16 cellular contexts compared by ENCODE assay signal in the genomic region with DNA sequence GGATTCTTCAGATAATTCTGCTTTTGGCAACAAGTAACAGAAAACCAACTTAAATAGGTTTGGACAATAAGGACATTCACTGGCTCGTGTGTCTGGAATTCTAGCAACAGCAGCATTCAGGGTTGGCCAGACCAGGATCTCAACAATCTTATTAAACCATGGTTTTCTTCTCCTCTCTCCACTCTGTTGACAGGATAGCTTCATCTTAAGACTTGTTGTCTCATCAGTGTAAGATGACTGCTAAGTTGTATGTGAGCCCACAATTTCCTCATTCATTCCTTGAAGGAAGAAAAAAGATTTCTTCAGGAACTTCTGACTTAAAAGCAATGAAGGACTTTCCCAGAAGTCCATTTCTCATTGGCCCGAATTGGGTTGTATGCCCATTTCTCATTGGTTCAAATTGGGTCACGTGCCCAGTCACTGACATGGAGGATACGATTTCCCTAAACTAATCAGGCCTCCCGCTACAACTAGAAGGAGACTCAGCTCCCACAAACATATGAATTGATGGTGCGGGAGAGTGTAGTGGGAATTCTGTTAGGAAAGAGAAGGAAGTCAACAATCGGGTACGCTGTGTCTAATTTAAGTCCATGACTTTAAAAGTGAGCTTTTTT.
DNase-seq lines count a peak whose midpoint lies in the region; ATAC-seq, FAIRE-seq and TF ChIP-seq lines count a peak whose summit lies in the region.
"Had no signal": no experiment of that assay in that cellular context is flagged by ENCODE, and none has a peak within 500 bp of the region (broad histone marks: within the 10 kb centered on the region; RNA-seq: fewer than 3 reads in every experiment).

No MANE protein-coding gene starts in this region.

- H3K27me3 ChIP-seq in IMR-90 (ENCODE audit: control insufficient read depth, insufficient read depth, low read length) (no peaks in the 10 kb centered on the region), esophagus (ENCODE audit: control insufficient read depth in 1 of 2, insufficient read depth in 2 of 2, low read length in 2 of 2) (no peaks in the 10 kb centered on the region), keratinocyte (ENCODE audit: control insufficient read depth, extremely low read depth, insufficient read depth, low read length) (no peaks in the 10 kb centered on the region), stomach (no peaks in the 10 kb centered on the region), Karpas-422 (ENCODE audit: low read length) (no peaks in the 10 kb centered on the region)

- no TSS peak for BruUV-seq in IMR-90 (replicated peaks; lab: Mats Ljungman, UMichigan)

- no CpG with 5 or more reads among the region's 8 CpGs for WGBS in IMR-90 (ENCODE audit: extremely low coverage in 2 of 2, insufficient read length in 1 of 2), 2 experiments
- 88 to 89% methylated on average over 8 of the region's 8 CpGs for WGBS in esophagus, 2 donors
- WGBS in stomach, 5 donors = 77 to 93% (median 87%) methylated on average over 8 of the region's 8 CpGs

- CTCF ChIA-PET in IMR-90 (lab: Yijun Ruan, JAX) = no interaction called here

- H2BK5ac ChIP-seq in IMR-90 (ENCODE audit: low read depth, low read length, poor library complexity, severe bottlenecking) = no peak overlapping the region

- no peak for TF ChIP-seq EP300 in stomach (IDR thresholded peaks at IDR 0.05)

- intact Hi-C loops in IMR-90 (cut with micrococcal nuclease) = no loop called here
- intact Hi-C loops in stomach (cut with DNase I; ENCODE audit: low total_unique reads) = no loop called here

- no peak overlapping the region for H2AK5ac ChIP-seq in IMR-90 (ENCODE audit: low read depth, low read length)

- H2AFZ ChIP-seq in IMR-90 (replicated peaks; ENCODE audit: low read length, poor library complexity) (no peak overlapping the region), keratinocyte (ENCODE audit: control insufficient read depth, low read length) (peak overlapping the region; percentile 25), Karpas-422 (ENCODE audit: low read length) (no peak overlapping the region)

- H2AK9ac ChIP-seq in IMR-90 (replicated peaks; ENCODE audit: low read depth, low read length, poor library complexity) = no peak overlapping the region

- dilution Hi-C loops in IMR-90 (cut with HindIII; ENCODE audit: low sequenced_read_pairs, unreplicated experiment) (no loop called here), keratinocyte (cut with MboI; ENCODE audit: extremely low pct_ligation_motif_present, low sequenced_read_pairs) (no loop called here)

- H3K9me2 ChIP-seq in Karpas-422 (replicated peaks; ENCODE audit: insufficient read depth, low read length) = no peaks in the 10 kb centered on the region

- no peak overlapping the region for H3K4me3 ChIP-seq in IMR-90 (ENCODE audit: insufficient read depth, low read depth, low read length)
- no peak overlapping the region for H3K4me3 ChIP-seq in esophagus (ENCODE audit: low read depth in 1 of 2, low read length in 2 of 2)
- H3K4me3 ChIP-seq in keratinocyte (ENCODE audit: control insufficient read depth in 2 of 3, extremely low read depth in 1 of 3, insufficient read depth in 2 of 3, low read depth in 1 of 3, low read length in 3 of 3) = no peak overlapping the region
- H3K4me3 ChIP-seq in stomach = no peak overlapping the region
- no peak overlapping the region for H3K4me3 ChIP-seq in Karpas-422 (ENCODE audit: low read length)
- H3K4me3 ChIP-seq: lung, SK-N-MC had no signal

- peak overlapping the region; percentile 52; the same call in 1 of the 2 replicates for H4K5ac ChIP-seq in IMR-90 (ENCODE audit: low read depth, low read length)

- no peak for TF ChIP-seq POLR2A in IMR-90 (IDR thresholded peaks at IDR 0.05; ENCODE audit: low read depth, low read length)
- TF ChIP-seq POLR2A in stomach (IDR thresholded peaks at IDR 0.05) = no peak

- no peak overlapping the region for H2BK15ac ChIP-seq in IMR-90 (ENCODE audit: low read depth, low read length)

- no peaks in the 10 kb centered on the region for H3K79me1 ChIP-seq in IMR-90 (ENCODE audit: low read depth in 1 of 2, low read length in 2 of 2)

- in situ Hi-C loops in IMR-90 (cut with MboI; ENCODE audit: low sequenced_read_pairs) = no loop called here

- no peak overlapping the region for H3K4ac ChIP-seq in IMR-90 (ENCODE audit: low read depth, low read length)

- H3K79me2 ChIP-seq in keratinocyte (ENCODE audit: control insufficient read depth, insufficient read depth, low read length) = no peaks in the 10 kb centered on the region
- no peaks in the 10 kb centered on the region for H3K79me2 ChIP-seq in Karpas-422 (ENCODE audit: low read length)

- POLR2A ChIA-PET in IMR-90 (lab: Charles Lee; ENCODE audit: unreplicated experiment) = no interaction called here

- H4K91ac ChIP-seq in IMR-90 (ENCODE audit: insufficient read depth, low read depth, low read length) = no peak overlapping the region

- no peak overlapping the region for H3K23ac ChIP-seq in IMR-90 (ENCODE audit: low read depth, low read length)

- H3K9me3 ChIP-seq in IMR-90 (ENCODE audit: control insufficient read depth, insufficient read depth, low read length) (0 out of 2 replicates have a peak, but pooled peaks cover 1% of the 10 kb centered on the region), esophagus (ENCODE audit: control insufficient read depth in 2 of 2, insufficient read depth in 1 of 2, low read depth in 1 of 2, low read length in 1 of 2) (no peaks in the 10 kb centered on the region), keratinocyte (ENCODE audit: control insufficient read depth, low read depth, low read length) (no peaks in the 10 kb centered on the region), stomach (no peaks in the 10 kb centered on the region), Karpas-422 (ENCODE audit: low read length) (no peaks in the 10 kb centered on the region)
- H3K9me3 ChIP-seq: Caco-2 had no signal

- H3K27ac ChIP-seq in IMR-90 (ENCODE audit: insufficient read depth, low read length) (peak overlapping the region; percentile 68; the same call in 1 of the 2 replicates), esophagus (ENCODE audit: low read depth in 2 of 2, low read length in 1 of 2) (peak overlapping the region; percentile 38 to 69), keratinocyte (ENCODE audit: control insufficient read depth, insufficient read depth, low read length) (no peak overlapping the region), stomach (peak overlapping the region in 4 of 5 donors; percentile 60 to 76 (median 70)), Karpas-422 (ENCODE audit: low read length) (no peak overlapping the region)
- H3K27ac ChIP-seq: SK-N-MC had no signal

- no peak overlapping the region for H3K56ac ChIP-seq in IMR-90 (ENCODE audit: extremely low read depth, insufficient read depth, low read length)

- 0 out of 2 replicates have a peak overlapping the region, but pooled peaks have one; percentile 24 for H3K4me2 ChIP-seq in IMR-90 (ENCODE audit: low read depth, low read length)
- no peak overlapping the region for H3K4me2 ChIP-seq in keratinocyte (ENCODE audit: control insufficient read depth, extremely low read depth, insufficient read depth, low read depth, low read length)
- H3K4me2 ChIP-seq in Karpas-422 (ENCODE audit: low read depth, low read length, poor library complexity, severe bottlenecking) = no peak overlapping the region

- no peak overlapping the region for H3K9ac ChIP-seq in IMR-90 (ENCODE audit: low read depth, low read length)
- H3K9ac ChIP-seq in keratinocyte (ENCODE audit: control insufficient read depth, extremely low read depth, insufficient read depth, low read length) = no peak overlapping the region
- H3K9ac ChIP-seq in Karpas-422 (ENCODE audit: low read length) = no peak overlapping the region

- no peak overlapping the region for H2BK20ac ChIP-seq in IMR-90 (ENCODE audit: low read depth, low read length)

- H3K9me1 ChIP-seq in IMR-90 (ENCODE audit: insufficient read depth, low read length) = no peaks in the 10 kb centered on the region
- no peaks in the 10 kb centered on the region for H3K9me1 ChIP-seq in keratinocyte (ENCODE audit: control insufficient read depth, extremely low read depth, insufficient read depth, low read length)

- H3K18ac ChIP-seq in IMR-90 (ENCODE audit: low read depth, low read length) = peak overlapping the region; percentile 88

- DNase-seq in IMR-90 (no peak), keratinocyte (ENCODE audit: low read depth, low spot score) (no peak), stomach (no peak), Karpas-422 (no peak)
- no peak for DNase-seq in stimulated activated CD4-positive, alpha-beta T cell treated with anti-CD3 and anti-CD28 coated beads, Interleukin-2, amount 100 ng/mL, for 24 hours
- DNase-seq: activated CD4-positive, alpha-beta T cell treated with anti-CD3 and anti-CD28 coated beads, Interleukin-2, amount 50 U/mL, for 4 hours; activated T-cell treated with anti-CD3 and anti-CD28 coated beads, Interleukin-2, amount 50 U/mL, for 48 hours; Caco-2; GDM1; stimulated activated naive CD8-positive, alpha-beta T cell treated with anti-CD3 and anti-CD28 coated beads, Interleukin-15, amount 100 ng/mL, for 72 hours had no signal

- no peak for TF ChIP-seq CTCF in IMR-90 (conservative IDR thresholded peaks at IDR 0.05; ENCODE audit: low read depth, low read length)
- no peak for TF ChIP-seq CTCF in keratinocyte (optimal IDR thresholded peaks at IDR 0.05 in 1 of 3, IDR thresholded peaks at IDR 0.05 in 1 of 3, conservative IDR thresholded peaks at IDR 0.05 in 1 of 3; ENCODE audit: extremely low read depth in 1 of 3, insufficient read depth in 2 of 3, low read length in 3 of 3)
- no peak for TF ChIP-seq CTCF in stomach (IDR thresholded peaks at IDR 0.05)

- no peak for ATAC-seq in IMR-90 (ENCODE audit: low read depth)
- ATAC-seq in HG03460 (IDR thresholded peaks at IDR 0.05; ENCODE audit: unreplicated experiment) = no peak
- ATAC-seq in GM18870 (IDR thresholded peaks at IDR 0.05; ENCODE audit: unreplicated experiment) = no peak
- ATAC-seq: stimulated activated naive CD8-positive, alpha-beta T cell treated with anti-CD3 and anti-CD28 coated beads, Interleukin-15, amount 100 ng/mL, for 72 hours had no signal

- H3K36me3 ChIP-seq in IMR-90 (ENCODE audit: control insufficient read depth, insufficient read depth, low read length) = no peaks in the 10 kb centered on the region
- no peaks in the 10 kb centered on the region for H3K36me3 ChIP-seq in esophagus (ENCODE audit: control insufficient read depth in 2 of 2, insufficient read depth in 2 of 2, low read length in 1 of 2)
- no peaks in the 10 kb centered on the region for H3K36me3 ChIP-seq in keratinocyte (ENCODE audit: control insufficient read depth in 2 of 2, extremely low read depth in 1 of 2, insufficient read depth in 2 of 2, low read length in 2 of 2)
- no peaks in the 10 kb centered on the region for H3K36me3 ChIP-seq in stomach
- H3K36me3 ChIP-seq in Karpas-422 (ENCODE audit: insufficient read depth, low read length) = no peaks in the 10 kb centered on the region

- TF ChIP-seq RAD21 in IMR-90 (IDR thresholded peaks at IDR 0.05; ENCODE audit: low read length) = no peak

- H3K4me1 ChIP-seq in IMR-90 (ENCODE audit: control insufficient read depth, insufficient read depth, low read length) = peaks cover 4% of the 10 kb centered on the region; the same call in 1 of the 2 replicates
- H3K4me1 ChIP-seq in esophagus (ENCODE audit: control insufficient read depth in 2 of 2, insufficient read depth in 2 of 2, low read length in 1 of 2) = peaks cover 0 to 3% of the 10 kb centered on the region in 2 donors
- no peaks in the 10 kb centered on the region for H3K4me1 ChIP-seq in keratinocyte (ENCODE audit: control insufficient read depth, extremely low read depth, insufficient read depth, low read length)
- peaks cover 12 to 35% (median 25%) of the 10 kb centered on the region in 4 donors for H3K4me1 ChIP-seq in stomach
- no peaks in the 10 kb centered on the region for H3K4me1 ChIP-seq in Karpas-422 (ENCODE audit: low read length)
- H3K4me1 ChIP-seq: Caco-2 had no signal

- no peak overlapping the region for H3K14ac ChIP-seq in IMR-90 (replicated peaks; ENCODE audit: low read depth, low read length)

- H4K8ac ChIP-seq in IMR-90 (ENCODE audit: low read depth in 2 of 2, low read length in 2 of 2) = no peak overlapping the region

- no peak for FAIRE-seq in keratinocyte (lab: Jason Lieb, UNC)
- FAIRE-seq: GM19239 had no signal

- H2BK120ac ChIP-seq in IMR-90 (ENCODE audit: low read depth, low read length) = no peak overlapping the region

- no peaks in the 10 kb centered on the region for H4K20me1 ChIP-seq in IMR-90 (ENCODE audit: insufficient read depth, low read length)
- no peaks in the 10 kb centered on the region for H4K20me1 ChIP-seq in keratinocyte (ENCODE audit: control insufficient read depth, extremely low read depth, insufficient read depth, low read length)
- H4K20me1 ChIP-seq in Karpas-422 (ENCODE audit: insufficient read depth, low read depth, low read length) = no peaks in the 10 kb centered on the region

Comparison
In these comparisons a context has a peak if more than half of its experiments do, and no peak if none do; other contexts are left out.
1. H3K27ac ChIP-seq: peak in IMR-90 (single experiment), esophagus (2 of 2) and stomach (4 of 5); none in keratinocyte (single experiment) and Karpas-422 (single experiment).